In the genomic region with DNA sequence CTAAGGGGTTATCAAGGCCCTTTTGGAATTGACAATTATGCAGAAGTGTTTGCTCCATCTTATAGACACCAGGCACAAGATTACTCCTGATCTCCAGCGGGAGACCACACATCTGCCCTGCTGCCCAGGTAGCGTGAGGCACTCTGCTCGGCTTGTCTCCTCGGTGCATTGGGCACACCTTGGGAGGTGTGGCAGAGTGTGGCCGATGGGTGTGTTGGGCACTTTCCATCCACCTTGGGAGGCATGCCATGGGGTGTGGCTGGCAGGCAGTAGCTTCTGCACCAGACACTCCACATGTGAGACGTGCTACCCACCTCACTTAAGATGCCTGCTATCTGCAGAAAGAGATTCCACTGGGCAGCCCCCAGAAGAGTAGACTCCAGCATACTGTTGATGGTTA, we compare ENCODE assay signal across 24 cellular contexts. TPM values are rescaled to one million over a fixed set of nuclear protein-coding genes. Genes with fewer than 3 reads are reported as not detected.
DNase-seq lines count a peak whose midpoint lies in the region; ATAC-seq, FAIRE-seq and TF ChIP-seq lines count a peak whose summit lies in the region.
"Had no signal": no experiment of that assay in that cellular context is flagged by ENCODE, and none has a peak within 500 bp of the region (broad histone marks: within the 10 kb centered on the region; RNA-seq: fewer than 3 reads in every experiment).

No MANE protein-coding gene starts in this region.

- no peak for TF ChIP-seq POLR2A in sigmoid colon (IDR thresholded peaks at IDR 0.05)

- H3K36me3 ChIP-seq in mucosa of descending colon (ENCODE audit: low read depth) (no peaks in the 10 kb centered on the region), sigmoid colon (no peaks in the 10 kb centered on the region)
- H3K36me3 ChIP-seq: SJSA1 had no signal

- peak; percentile 80 to 89 (median 85) for DNase-seq in mucosa of descending colon
- DNase-seq in sigmoid colon, result peak; percentile 44
- no peak for DNase-seq in RPMI8226
- DNase-seq in frontal cortex (ENCODE audit: low spot score in 2 of 2), result no peak
- no peak for DNase-seq in activated gamma-delta T cell (lab: John Stamatoyannopoulos, UW)
- DNase-seq: CD4-positive, alpha-beta memory T cell; COR-L47; DMS53; H9; Karpas-422; NCI-H1105 treated with DMSO at 0.1 percent for 48 hours; NCI-H2029; NCI-H446 treated with DMSO at 0.1 percent for 48 hours; NCI-H526; NCI-H82; NK-92 treated with Interleukin-12 subunit alpha and Interleukin-12 subunit beta, amount 100 ng/mL, for 24 hours; PC-3; Right ventricle myocardium superior had no signal

- no peak for TF ChIP-seq CTCF in mucosa of descending colon (IDR thresholded peaks at IDR 0.05)
- no peak for TF ChIP-seq CTCF in sigmoid colon (IDR thresholded peaks at IDR 0.05)

- H3K27ac Mint-ChIP-seq in dendritic cell treated with granulocyte-macrophage colony-stimulating factor and Interleukin-4, amounts not matched to agents 40 ng/mL and 50 ng/mL, for 4 days, result peak overlapping the region; percentile 94
- H3K27ac Mint-ChIP-seq: CD4-positive, alpha-beta memory T cell had no signal

- H3K4me3 Mint-ChIP-seq in dendritic cell treated with granulocyte-macrophage colony-stimulating factor and Interleukin-4, amounts not matched to agents 40 ng/mL and 50 ng/mL, for 4 days, result no peak overlapping the region
- H3K4me3 Mint-ChIP-seq: CD4-positive, alpha-beta memory T cell had no signal

- no peaks in the 10 kb centered on the region for H3K27me3 ChIP-seq in sigmoid colon
- H3K27me3 ChIP-seq: SJSA1 had no signal

- no peak for FAIRE-seq in frontal cortex (lab: Jason Lieb, UNC)
- FAIRE-seq: HepG2 had no signal

- H3K9me3 Mint-ChIP-seq in dendritic cell treated with granulocyte-macrophage colony-stimulating factor and Interleukin-4, amounts not matched to agents 40 ng/mL and 50 ng/mL, for 4 days, result no peaks in the 10 kb centered on the region
- H3K9me3 Mint-ChIP-seq: CD4-positive, alpha-beta memory T cell; H9 had no signal

- peaks cover 98% of the 10 kb centered on the region for H3K4me1 Mint-ChIP-seq in dendritic cell treated with granulocyte-macrophage colony-stimulating factor and Interleukin-4, amounts not matched to agents 40 ng/mL and 50 ng/mL, for 4 days (ENCODE audit: low read depth)

- H3K4me3 ChIP-seq in mucosa of descending colon (no peak overlapping the region), sigmoid colon (no peak overlapping the region)
- H3K4me3 ChIP-seq: SJSA1 had no signal

- no peaks in the 10 kb centered on the region for H3K9me3 ChIP-seq in mucosa of descending colon
- H3K9me3 ChIP-seq in sigmoid colon, result no peaks in the 10 kb centered on the region
- H3K9me3 ChIP-seq: SJSA1 had no signal

- TF ChIP-seq EP300 in sigmoid colon (IDR thresholded peaks at IDR 0.05), result no peak

- H3K4me1 ChIP-seq in mucosa of descending colon (ENCODE audit: low read depth), result peaks cover 38% of the 10 kb centered on the region
- peaks cover 0 to 30% (median 22%) of the 10 kb centered on the region in 4 donors for H3K4me1 ChIP-seq in sigmoid colon
- H3K4me1 ChIP-seq: SJSA1 had no signal

- no peak overlapping the region for H3K27ac ChIP-seq in sigmoid colon
- H3K27ac ChIP-seq: SJSA1 had no signal

- no peaks in the 10 kb centered on the region for H3K36me3 Mint-ChIP-seq in dendritic cell treated with granulocyte-macrophage colony-stimulating factor and Interleukin-4, amounts not matched to agents 40 ng/mL and 50 ng/mL, for 4 days (ENCODE audit: low read depth)
- H3K36me3 Mint-ChIP-seq: CD4-positive, alpha-beta memory T cell had no signal

- intact Hi-C loops in dendritic cell treated with granulocyte-macrophage colony-stimulating factor and Interleukin-4, amounts not matched to agents 40 ng/mL and 50 ng/mL, for 4 days (cut with micrococcal nuclease), result no loop called here
- intact Hi-C loops in mucosa of descending colon (cut with DNase I, micrococcal nuclease) (no loop called here), sigmoid colon (cut with DNase I) (no loop called here)

- ATAC-seq in mucosa of descending colon (peak; percentile 68), HG02852 (IDR thresholded peaks at IDR 0.05; ENCODE audit: unreplicated experiment) (no peak)
- ATAC-seq: HepG2, PC-3 had no signal

- WGBS in sigmoid colon, 2 donors, result 23 to 78% methylated on average over 6 of the region's 6 CpGs

- H3K27me3 Mint-ChIP-seq in dendritic cell treated with granulocyte-macrophage colony-stimulating factor and Interleukin-4, amounts not matched to agents 40 ng/mL and 50 ng/mL, for 4 days, result peaks cover 20% of the 10 kb centered on the region

RNA-seq across cellular contexts. Expression of a gene that starts 54.1 kb away (rescaled TPM):
- total RNA-seq in mucosa of descending colon, result 10 to 100 TPM in 1 of 3 donors, 1 to 10 TPM in 2; 5.4 to 18.4 (median 6.6) TPM
- 10 to 100 TPM in 3 of 4 donors, 1 to 10 TPM in 1; 5.7 to 37.8 (median 17.3) TPM for total RNA-seq in sigmoid colon
- polyA plus RNA-seq in sigmoid colon, result 10 to 100 TPM in 2 of 3 donors, 1 to 10 TPM in 1; 8.6 to 26.3 (median 21.0) TPM
- total RNA-seq in frontal cortex, result 4.5 TPM
- total RNA-seq: G401, HepG2, HT1080, SJSA1 had no signal
- polyA plus RNA-seq: HepG2 had no signal

Comparison
In these comparisons a context has a peak if more than half of its experiments do, and no peak if none do; other contexts are left out.
1. DNase-seq: peak in mucosa of descending colon (3 of 3) and sigmoid colon (single experiment); none in RPMI8226 (single experiment), frontal cortex (0 of 2) and activated gamma-delta T cell (single experiment).